In genomic region chr7:112898432-112899290, GRCh38 we compare ENCODE assay signal across 1 cellular context.
TF ChIP-seq lines count a peak whose summit lies in the region.

No MANE protein-coding gene starts in this region.

TF ChIP-seq in HepG2, 621 proteins besides CTCF, POLR2A, EP300 and RAD21 (continued from another document and continues in another):
- TF ChIP-seq CSRNP2 (CRISPR knock-in tag; conservative IDR thresholded peaks at IDR 0.05; ENCODE audit: low read depth) (no peak), TFDP1 (CRISPR knock-in tag; IDR thresholded peaks at IDR 0.05; ENCODE audit: borderline replicate concordance) (no peak), THAP9 (CRISPR knock-in tag; IDR thresholded peaks at IDR 0.05; ENCODE audit: borderline replicate concordance) (no peak; the same call in 1 of the 2 replicates), PHF5A (CRISPR knock-in tag; IDR thresholded peaks at IDR 0.05; ENCODE audit: low read depth, unreplicated experiment) (no peak), SP2 (CRISPR knock-in tag; IDR thresholded peaks at IDR 0.05) (no peak), ZNF275 (CRISPR knock-in tag; IDR thresholded peaks at IDR 0.05; ENCODE audit: borderline replicate concordance) (no peak), HNF4A (CRISPR knock-in tag; IDR thresholded peaks at IDR 0.05) (peak; percentile 82), ZSCAN25 (CRISPR knock-in tag; IDR thresholded peaks at IDR 0.05) (no peak), ZNF362 (CRISPR knock-in tag; IDR thresholded peaks at IDR 0.05; ENCODE audit: borderline replicate concordance) (no peak), ZNF281 (CRISPR knock-in tag; IDR thresholded peaks at IDR 0.05; ENCODE audit: borderline replicate concordance) (peak; percentile 48; the same call in 1 of the 2 replicates), ZBTB34 (CRISPR knock-in tag; IDR thresholded peaks at IDR 0.05) (no peak), SOX6 (IDR thresholded peaks at IDR 0.05) (no peak), SOX6 (CRISPR knock-in tag; IDR thresholded peaks at IDR 0.05) (peak; percentile 13; the same call in 1 of the 2 replicates), RFX1 (IDR thresholded peaks at IDR 0.05) (no peak), ZNF224 (CRISPR knock-in tag; IDR thresholded peaks at IDR 0.05) (no peak), HDAC2 (CRISPR knock-in tag; IDR thresholded peaks at IDR 0.05) (peak; percentile 59; the same call in 1 of the 2 replicates), THAP7 (CRISPR knock-in tag; IDR thresholded peaks at IDR 0.05) (no peak), SALL1 (CRISPR knock-in tag; IDR thresholded peaks at IDR 0.05) (peak; percentile 94), NKX3-1 (CRISPR knock-in tag; IDR thresholded peaks at IDR 0.05) (no peak), RXRB (CRISPR knock-in tag; IDR thresholded peaks at IDR 0.05; ENCODE audit: borderline replicate concordance) (peak; percentile 77), JUND (CRISPR knock-in tag; IDR thresholded peaks at IDR 0.05) (no peak), ZNF382 (CRISPR knock-in tag; IDR thresholded peaks at IDR 0.05; ENCODE audit: borderline replicate concordance) (no peak), ZBTB26 (CRISPR knock-in tag; IDR thresholded peaks at IDR 0.05; ENCODE audit: borderline replicate concordance) (no peak), FOSL1 (CRISPR knock-in tag; IDR thresholded peaks at IDR 0.05; ENCODE audit: borderline replicate concordance) (no peak; the same call in 1 of the 2 replicates), ZNF431 (CRISPR knock-in tag; IDR thresholded peaks at IDR 0.05; ENCODE audit: borderline replicate concordance, low read depth) (no peak), MTF2 (CRISPR knock-in tag; IDR thresholded peaks at IDR 0.05; ENCODE audit: borderline replicate concordance) (no peak), ONECUT2 (CRISPR knock-in tag; IDR thresholded peaks at IDR 0.05) (no peak), HDAC1 (CRISPR knock-in tag; IDR thresholded peaks at IDR 0.05) (peak; percentile 33), SATB2 (CRISPR knock-in tag; IDR thresholded peaks at IDR 0.05) (no peak), ZFP36 (IDR thresholded peaks at IDR 0.05; ENCODE audit: borderline replicate concordance, low read depth, low read length, partially characterized antibody) (no peak), ZNF724P (CRISPR knock-in tag; IDR thresholded peaks at IDR 0.05; ENCODE audit: borderline replicate concordance) (no peak), ZNF101 (CRISPR knock-in tag; IDR thresholded peaks at IDR 0.05; ENCODE audit: borderline replicate concordance, low read depth) (no peak), ZBTB43 (CRISPR knock-in tag; conservative IDR thresholded peaks at IDR 0.05) (0 out of 2 replicates have a peak, but pooled peaks have one; percentile 16), MLXIP (CRISPR knock-in tag; IDR thresholded peaks at IDR 0.05; ENCODE audit: borderline replicate concordance) (no peak), ZNF629 (CRISPR knock-in tag; conservative IDR thresholded peaks at IDR 0.05) (0 out of 2 replicates have a peak, but pooled peaks have one; percentile 8), FOXP4 (CRISPR knock-in tag; IDR thresholded peaks at IDR 0.05) (peak; percentile 66; the same call in 1 of the 2 replicates), GTF3A (CRISPR knock-in tag; conservative IDR thresholded peaks at IDR 0.05) (no peak), WIZ (CRISPR knock-in tag; IDR thresholded peaks at IDR 0.05) (no peak)
